Comparison of ENCODE assay signal across 8 cellular contexts in genomic region chr15:40906947-40907802, GRCh38. TPM values are rescaled to one million over a fixed set of nuclear protein-coding genes. Genes with fewer than 3 reads are reported as not detected.
DNase-seq lines count a peak whose midpoint lies in the region; ATAC-seq and TF ChIP-seq lines count a peak whose summit lies in the region.

No MANE protein-coding gene starts in this region.

- H3K36me3 ChIP-seq in psoas muscle (ENCODE audit: insufficient read depth in 1 of 2, low read depth in 1 of 2) = peaks cover 0 to 21% of the 10 kb centered on the region in 2 donors

- peak overlapping the region; percentile 69 for H3K4me3 ChIP-seq in psoas muscle

- ATAC-seq in Right ventricle myocardium inferior (peak; percentile 38), psoas muscle (peak in 3 of 4 donors; percentile 15 to 29 (median 17)), HG03039 (IDR thresholded peaks at IDR 0.05; ENCODE audit: unreplicated experiment) (no peak)

- TF ChIP-seq CTCF in psoas muscle (IDR thresholded peaks at IDR 0.05) = no peak

- intact Hi-C loops in Right ventricle myocardium inferior (cut with DNase I) = loop anchor here (1.0 to 5.0 kb wide), 6 partner anchors 23 to 425 kb away; partner anchors contain the start of genes INO80, NUSAP1 and OIP5
- intact Hi-C loops in psoas muscle (cut with DNase I) = loop anchor here (1.0 to 10.0 kb wide), 6 partner anchors 35 to 325 kb away; partner anchors contain the start of genes CHP1 (in 1 of the 2), EXD1 (in 1 of the 2) and INO80 (in 1 of the 2)

- H3K27ac ChIP-seq in psoas muscle = peak overlapping the region; percentile 97

- no peaks in the 10 kb centered on the region for H3K9me3 ChIP-seq in psoas muscle

- 9 to 14% (median 13%) methylated on average over 20 to 23 of the region's 23 CpGs for WGBS in psoas muscle, 3 donors

- peaks cover 51% of the 10 kb centered on the region for H3K4me1 ChIP-seq in psoas muscle

- peak; percentile 23 for DNase-seq in NCI-H1436 (lab: John Stamatoyannopoulos, UW)
- DNase-seq in NCI-H1436 treated with DMSO at 0.1 percent for 48 hours (lab: John Stamatoyannopoulos, UW) = no peak
- peak; percentile 19 for DNase-seq in NCI-H446 treated with DMSO at 0.1 percent for 48 hours (lab: John Stamatoyannopoulos, UW)
- peak; percentile 83 for DNase-seq in activated effector memory CD4-positive, alpha-beta T cell treated with anti-CD3 and anti-CD28 coated beads, Interleukin-2, amount 50 U/mL, for 16 hours
- peak; percentile 77 for DNase-seq in Right ventricle myocardium inferior (ENCODE audit: missing footprints)
- peak in 1 of 2 donors; percentile 59 for DNase-seq in psoas muscle
- DNase-seq in superior temporal gyrus (ENCODE audit: extremely low spot score) = no peak

- H3K27me3 ChIP-seq in psoas muscle (ENCODE audit: insufficient read depth in 3 of 3, low read length in 2 of 3) = no peaks in the 10 kb centered on the region

RNA-seq across cellular contexts. Expression of gene VPS18, which starts 12.9 kb away (rescaled TPM):
- total RNA-seq in Right ventricle myocardium inferior (20.6 TPM), psoas muscle (10 to 100 TPM in 3 of 4 donors, 1 to 10 TPM in 1; 8.1 to 20.5 (median 16.3) TPM)
- polyA plus RNA-seq in psoas muscle = 10 to 100 TPM in 2 of 3 donors, 1 to 10 TPM in 1; 8.4 to 16.9 (median 12.3) TPM

RNA-seq across cellular contexts. Expression of gene DLL4, which starts 22.0 kb away (rescaled TPM):
- total RNA-seq in Right ventricle myocardium inferior = 11.1 TPM
- 10 to 100 TPM in 1 of 4 donors, 1 to 10 TPM in 3; 7.2 to 13.1 (median 9.2) TPM for total RNA-seq in psoas muscle
- polyA plus RNA-seq in psoas muscle = 1 to 10 TPM; 4.0 to 6.1 (median 6.0) TPM

RNA-seq across cellular contexts. Expression of gene RHOV, which starts 33.1 kb away (rescaled TPM):
- total RNA-seq in Right ventricle myocardium inferior (not detected), psoas muscle (not detected)
- polyA plus RNA-seq in psoas muscle = under 1 TPM in 2 of 3 donors, not detected in 1; 0.10 to 0.23 TPM

RNA-seq across cellular contexts. Expression of gene CHAC1, which starts 46.1 kb away (rescaled TPM):
- total RNA-seq in Right ventricle myocardium inferior = 0.81 TPM
- 100 to 1,000 TPM in 2 of 4 donors, 10 to 100 TPM in 1, 1 to 10 TPM in 1; 3.7 to 243 (median 96.3) TPM for total RNA-seq in psoas muscle
- 100 to 1,000 TPM in 1 of 3 donors, 10 to 100 TPM in 2; 14.0 to 129 (median 49.0) TPM for polyA plus RNA-seq in psoas muscle

Comparison
In these comparisons a context has a peak if more than half of its experiments do, and no peak if none do; other contexts are left out.
1. DNase-seq: peak in NCI-H1436 (single experiment), NCI-H446 treated with DMSO at 0.1 percent for 48 hours (single experiment), activated effector memory CD4-positive, alpha-beta T cell treated with anti-CD3 and anti-CD28 coated beads, Interleukin-2, amount 50 U/mL, for 16 hours (single experiment) and Right ventricle myocardium inferior (single experiment); none in NCI-H1436 treated with DMSO at 0.1 percent for 48 hours (single experiment) and superior temporal gyrus (single experiment).